21 cellular contexts compared by ENCODE assay signal in genomic region chr11:43712676-43713075, GRCh38. TPM values are rescaled to one million over a fixed set of nuclear protein-coding genes. Genes with fewer than 3 reads are reported as not detected.
DNase-seq lines count a peak whose midpoint lies in the region; ATAC-seq, FAIRE-seq and TF ChIP-seq lines count a peak whose summit lies in the region.
"Had no signal": no experiment of that assay in that cellular context is flagged by ENCODE, and none has a peak within 500 bp of the region (broad histone marks: within the 10 kb centered on the region; RNA-seq: fewer than 3 reads in every experiment).

No MANE protein-coding gene starts in this region.

- CTCF ChIA-PET in Caco-2 (lab: Charles Lee) = no interaction called here

- H3K36me3 Mint-ChIP-seq in astrocyte (ENCODE audit: low read depth, unreplicated experiment) (peaks cover 4% of the 10 kb centered on the region), nephron progenitor cell (ENCODE audit: low read depth) (peaks cover 66% of the 10 kb centered on the region), Caco-2 (ENCODE audit: insufficient read depth, unreplicated experiment) (peaks cover 14% of the 10 kb centered on the region)

- intact Hi-C loops in Caco-2 (cut with micrococcal nuclease; ENCODE audit: unreplicated experiment) = no loop called here

- BruUV-seq in Caco-2 (replicated peaks; lab: Mats Ljungman, UMichigan) = no TSS peak

- no peak overlapping the region for H3K27ac Mint-ChIP-seq in astrocyte (ENCODE audit: unreplicated experiment)
- H3K27ac Mint-ChIP-seq in nephron progenitor cell = no peak overlapping the region
- H3K27ac Mint-ChIP-seq in Caco-2 (ENCODE audit: unreplicated experiment) = no peak overlapping the region
- H3K27ac Mint-ChIP-seq: CD8-positive, alpha-beta T cell had no signal

- no peak overlapping the region for H2AFZ ChIP-seq in astrocyte (ENCODE audit: low read depth, low read length)

- H3K27me3 ChIP-seq in astrocyte (ENCODE audit: insufficient read depth, low read length) (no peaks in the 10 kb centered on the region), Caco-2 (replicated peaks; ENCODE audit: control insufficient read depth, insufficient read depth, low read length) (no peaks in the 10 kb centered on the region)
- H3K27me3 ChIP-seq: BLaER1 treated with 17β-estradiol and CSF1 and Interleukin-3, amounts not matched to agents 10 nM and 100 nM had no signal

- H3K4me2 ChIP-seq in astrocyte (ENCODE audit: low read length) = no peak overlapping the region
- H3K4me2 ChIP-seq: BLaER1 treated with 17β-estradiol and CSF1 and Interleukin-3, amounts not matched to agents 10 nM and 100 nM had no signal

- H3K9me3 Mint-ChIP-seq in astrocyte (ENCODE audit: unreplicated experiment) (no peaks in the 10 kb centered on the region), nephron progenitor cell (peaks cover 39% of the 10 kb centered on the region), Caco-2 (ENCODE audit: unreplicated experiment) (no peaks in the 10 kb centered on the region)
- H3K9me3 Mint-ChIP-seq: CD8-positive, alpha-beta T cell had no signal

- H3K9me3 ChIP-seq in astrocyte (ENCODE audit: insufficient read depth, low read depth, low read length) (no peaks in the 10 kb centered on the region), Caco-2 (no peaks in the 10 kb centered on the region)

- no peak for ATAC-seq in HG03175 (IDR thresholded peaks at IDR 0.05; ENCODE audit: unreplicated experiment)
- ATAC-seq: CD8-positive, alpha-beta T cell had no signal

- POLR2A ChIA-PET in Caco-2 (lab: Charles Lee) = no interaction called here

- DNase-seq in AG08396 (ENCODE audit: low spot score) (peak; percentile 22), HCEC 1CT (peak; percentile 69), astrocyte (ENCODE audit: low read depth) (peak; percentile 25), iris pigment epithelial cell (ENCODE audit: low read depth) (peak; percentile 57), nephron progenitor cell (no peak), Caco-2 (no peak)
- DNase-seq in stimulated activated CD4-positive, alpha-beta T cell treated with anti-CD3 and anti-CD28 coated beads, Interleukin-2, amount 100 ng/mL, for 48 hours = no peak
- DNase-seq: CD8-positive, alpha-beta T cell; GOT3; KBM-7; NCI-H1105; NCI-H2081; NCI-H2171 treated with DMSO at 0.1 percent for 48 hours; NCI-H446 treated with DMSO at 0.1 percent for 48 hours; Right ventricle myocardium superior; SW 1271 had no signal

- no peaks in the 10 kb centered on the region for H3K36me3 ChIP-seq in astrocyte (ENCODE audit: insufficient read depth, low read length)
- H3K36me3 ChIP-seq in Caco-2 (ENCODE audit: control insufficient read depth, insufficient read depth, low read length) = no peaks in the 10 kb centered on the region

- H3K4me3 Mint-ChIP-seq in astrocyte (ENCODE audit: unreplicated experiment) (no peak overlapping the region), nephron progenitor cell (no peak overlapping the region), Caco-2 (ENCODE audit: unreplicated experiment) (no peak overlapping the region)
- H3K4me3 Mint-ChIP-seq: CD8-positive, alpha-beta T cell had no signal

- H3K4me1 ChIP-seq in astrocyte (ENCODE audit: insufficient read depth, low read length) (no peaks in the 10 kb centered on the region), Caco-2 (no peaks in the 10 kb centered on the region)
- H3K4me1 ChIP-seq: BLaER1 treated with 17β-estradiol and CSF1 and Interleukin-3, amounts not matched to agents 10 nM and 100 nM had no signal

- peaks cover 1% of the 10 kb centered on the region for H3K4me1 Mint-ChIP-seq in astrocyte (ENCODE audit: low read depth, unreplicated experiment)
- no peaks in the 10 kb centered on the region for H3K4me1 Mint-ChIP-seq in nephron progenitor cell
- H3K4me1 Mint-ChIP-seq in Caco-2 (ENCODE audit: low read depth, unreplicated experiment) = no peaks in the 10 kb centered on the region

- H3K27me3 Mint-ChIP-seq in astrocyte (ENCODE audit: low read depth, unreplicated experiment) (no peaks in the 10 kb centered on the region), nephron progenitor cell (ENCODE audit: low read depth, poor library complexity) (no peaks in the 10 kb centered on the region), Caco-2 (ENCODE audit: insufficient read depth, unreplicated experiment) (no peaks in the 10 kb centered on the region)

- H3K4me3 ChIP-seq in astrocyte (ENCODE audit: insufficient read depth, low read depth, low read length) (no peak overlapping the region), Caco-2 (ENCODE audit: low read depth, low read length) (no peak overlapping the region)
- H3K4me3 ChIP-seq: BLaER1 treated with 17β-estradiol and CSF1 and Interleukin-3, amounts not matched to agents 10 nM and 100 nM had no signal

- H3K9ac ChIP-seq in astrocyte (ENCODE audit: low read length) = no peak overlapping the region
- H3K9ac ChIP-seq: BLaER1 treated with 17β-estradiol and CSF1 and Interleukin-3, amounts not matched to agents 10 nM and 100 nM had no signal

- TF ChIP-seq CTCF in astrocyte (IDR thresholded peaks at IDR 0.05; ENCODE audit: insufficient read depth, low read depth, low read length) (no peak), nephron progenitor cell (IDR thresholded peaks at IDR 0.05) (no peak), Caco-2 (IDR thresholded peaks at IDR 0.05; ENCODE audit: insufficient read depth in 1 of 2, low read depth in 1 of 2, low read length in 1 of 2, severe bottlenecking in 1 of 2, unreplicated experiment in 1 of 2) (no peak)

- no peak overlapping the region for H3K27ac ChIP-seq in astrocyte (ENCODE audit: low read depth, low read length)
- H3K27ac ChIP-seq: BLaER1 treated with 17β-estradiol and CSF1 and Interleukin-3, amounts not matched to agents 10 nM and 100 nM had no signal

- peaks cover 40% of the 10 kb centered on the region for H4K20me1 ChIP-seq in astrocyte (ENCODE audit: insufficient read depth, low read length)

- H3K79me2 ChIP-seq in astrocyte (ENCODE audit: insufficient read depth, low read length) = peaks cover 33% of the 10 kb centered on the region

- FAIRE-seq in astrocyte (lab: Jason Lieb, UNC) = no peak
- FAIRE-seq: A204.1, D721Med, G401.6 had no signal

RNA-seq across cellular contexts. Expression of gene HSD17B12, which starts 32.1 kb away (rescaled TPM):
- 127 and 132 TPM in 2 replicates for total RNA-seq in astrocyte
- total RNA-seq in Caco-2 (2022) = 147 and 155 TPM in 2 replicates

Comparison
In these comparisons a context has a peak if more than half of its experiments do, and no peak if none do; other contexts are left out.
1. DNase-seq: peak in AG08396 (single experiment), HCEC 1CT (single experiment), astrocyte (single experiment) and iris pigment epithelial cell (single experiment); none in stimulated activated CD4-positive, alpha-beta T cell treated with anti-CD3 and anti-CD28 coated beads, Interleukin-2, amount 100 ng/mL, for 48 hours (0 of 2), nephron progenitor cell (single experiment) and Caco-2 (0 of 2).